1 cellular context compared by ENCODE assay signal in the genomic region with DNA sequence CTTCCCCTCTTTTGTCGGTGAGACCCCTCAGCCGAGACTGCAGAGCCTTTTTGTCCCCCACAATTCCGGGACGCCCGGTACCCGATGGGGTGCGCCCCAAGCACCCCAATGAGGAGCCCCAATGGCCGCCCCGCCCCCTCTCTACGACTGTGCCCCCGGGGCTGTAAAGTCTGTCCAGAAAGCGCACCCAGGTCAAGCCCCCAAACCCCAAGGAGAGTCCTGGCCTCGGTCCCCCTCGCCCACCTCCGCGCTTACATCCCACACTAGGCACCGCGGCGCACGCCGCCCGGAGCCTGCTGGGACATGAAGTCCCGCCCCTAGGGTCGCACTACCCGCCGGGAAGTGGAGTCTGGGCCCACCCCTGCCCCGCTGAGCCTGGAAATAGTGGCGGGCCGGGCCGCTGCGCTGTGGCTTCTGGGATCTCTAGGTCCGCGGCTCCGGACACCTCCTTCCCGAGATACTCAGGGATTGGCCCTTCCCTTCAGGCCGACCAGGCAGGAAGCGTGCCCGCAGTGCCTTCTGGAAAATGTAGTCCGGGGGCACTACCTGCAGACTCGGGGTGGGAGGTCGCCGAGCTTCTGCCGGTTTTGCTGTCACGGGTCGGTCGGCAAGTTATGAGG.
A peak's percentile ranks its signal among the peaks of the same experiment; 100 is the strongest.
TF ChIP-seq lines count a peak whose summit lies in the region.

A gene (minus strand): TSS at position 281 of the 620 bp plus-strand sequence. CDS start 442 bp downstream, outside the sequence.

TF ChIP-seq in HepG2, 621 proteins besides CTCF, POLR2A, EP300 and RAD21 (continued from another document and continues in another):
- TF ChIP-seq ZNF614 (CRISPR knock-in tag; IDR thresholded peaks at IDR 0.05; ENCODE audit: borderline replicate concordance) = no peak
- TF ChIP-seq CC2D1A (CRISPR knock-in tag; IDR thresholded peaks at IDR 0.05) = no peak
- peak; percentile 71 for TF ChIP-seq GABPA (IDR thresholded peaks at IDR 0.05; ENCODE audit: low read depth, low read length)
- peak; percentile 92 for TF ChIP-seq GABPA (CRISPR knock-in tag; IDR thresholded peaks at IDR 0.05; ENCODE audit: low read depth)
- peak; percentile 74 for TF ChIP-seq ZNF563 (CRISPR knock-in tag; IDR thresholded peaks at IDR 0.05)
- TF ChIP-seq NAIF1 (CRISPR knock-in tag; IDR thresholded peaks at IDR 0.05; ENCODE audit: borderline replicate concordance) = peak; percentile 64; the same call in 1 of the 2 replicates
- TF ChIP-seq, protein P1, sequence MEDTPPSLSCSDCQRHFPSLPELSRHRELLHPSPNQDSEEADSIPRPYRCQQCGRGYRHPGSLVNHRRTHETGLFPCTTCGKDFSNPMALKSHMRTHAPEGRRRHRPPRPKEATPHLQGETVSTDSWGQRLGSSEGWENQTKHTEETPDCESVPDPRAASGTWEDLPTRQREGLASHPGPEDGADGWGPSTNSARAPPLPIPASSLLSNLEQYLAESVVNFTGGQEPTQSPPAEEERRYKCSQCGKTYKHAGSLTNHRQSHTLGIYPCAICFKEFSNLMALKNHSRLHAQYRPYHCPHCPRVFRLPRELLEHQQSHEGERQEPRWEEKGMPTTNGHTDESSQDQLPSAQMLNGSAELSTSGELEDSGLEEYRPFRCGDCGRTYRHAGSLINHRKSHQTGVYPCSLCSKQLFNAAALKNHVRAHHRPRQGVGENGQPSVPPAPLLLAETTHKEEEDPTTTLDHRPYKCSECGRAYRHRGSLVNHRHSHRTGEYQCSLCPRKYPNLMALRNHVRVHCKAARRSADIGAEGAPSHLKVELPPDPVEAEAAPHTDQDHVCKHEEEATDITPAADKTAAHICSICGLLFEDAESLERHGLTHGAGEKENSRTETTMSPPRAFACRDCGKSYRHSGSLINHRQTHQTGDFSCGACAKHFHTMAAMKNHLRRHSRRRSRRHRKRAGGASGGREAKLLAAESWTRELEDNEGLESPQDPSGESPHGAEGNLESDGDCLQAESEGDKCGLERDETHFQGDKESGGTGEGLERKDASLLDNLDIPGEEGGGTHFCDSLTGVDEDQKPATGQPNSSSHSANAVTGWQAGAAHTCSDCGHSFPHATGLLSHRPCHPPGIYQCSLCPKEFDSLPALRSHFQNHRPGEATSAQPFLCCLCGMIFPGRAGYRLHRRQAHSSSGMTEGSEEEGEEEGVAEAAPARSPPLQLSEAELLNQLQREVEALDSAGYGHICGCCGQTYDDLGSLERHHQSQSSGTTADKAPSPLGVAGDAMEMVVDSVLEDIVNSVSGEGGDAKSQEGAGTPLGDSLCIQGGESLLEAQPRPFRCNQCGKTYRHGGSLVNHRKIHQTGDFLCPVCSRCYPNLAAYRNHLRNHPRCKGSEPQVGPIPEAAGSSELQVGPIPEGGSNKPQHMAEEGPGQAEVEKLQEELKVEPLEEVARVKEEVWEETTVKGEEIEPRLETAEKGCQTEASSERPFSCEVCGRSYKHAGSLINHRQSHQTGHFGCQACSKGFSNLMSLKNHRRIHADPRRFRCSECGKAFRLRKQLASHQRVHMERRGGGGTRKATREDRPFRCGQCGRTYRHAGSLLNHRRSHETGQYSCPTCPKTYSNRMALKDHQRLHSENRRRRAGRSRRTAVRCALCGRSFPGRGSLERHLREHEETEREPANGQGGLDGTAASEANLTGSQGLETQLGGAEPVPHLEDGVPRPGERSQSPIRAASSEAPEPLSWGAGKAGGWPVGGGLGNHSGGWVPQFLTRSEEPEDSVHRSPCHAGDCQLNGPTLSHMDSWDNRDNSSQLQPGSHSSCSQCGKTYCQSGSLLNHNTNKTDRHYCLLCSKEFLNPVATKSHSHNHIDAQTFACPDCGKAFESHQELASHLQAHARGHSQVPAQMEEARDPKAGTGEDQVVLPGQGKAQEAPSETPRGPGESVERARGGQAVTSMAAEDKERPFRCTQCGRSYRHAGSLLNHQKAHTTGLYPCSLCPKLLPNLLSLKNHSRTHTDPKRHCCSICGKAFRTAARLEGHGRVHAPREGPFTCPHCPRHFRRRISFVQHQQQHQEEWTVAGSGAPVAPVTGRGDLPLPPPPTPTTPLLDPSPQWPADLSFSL (CRISPR knock-in tag; IDR thresholded peaks at IDR 0.05) = no peak; the same call in 1 of the 2 replicates
- no peak for TF ChIP-seq ZNF337 (CRISPR knock-in tag; IDR thresholded peaks at IDR 0.05; ENCODE audit: borderline replicate concordance, low read depth)
- TF ChIP-seq, protein P2, sequence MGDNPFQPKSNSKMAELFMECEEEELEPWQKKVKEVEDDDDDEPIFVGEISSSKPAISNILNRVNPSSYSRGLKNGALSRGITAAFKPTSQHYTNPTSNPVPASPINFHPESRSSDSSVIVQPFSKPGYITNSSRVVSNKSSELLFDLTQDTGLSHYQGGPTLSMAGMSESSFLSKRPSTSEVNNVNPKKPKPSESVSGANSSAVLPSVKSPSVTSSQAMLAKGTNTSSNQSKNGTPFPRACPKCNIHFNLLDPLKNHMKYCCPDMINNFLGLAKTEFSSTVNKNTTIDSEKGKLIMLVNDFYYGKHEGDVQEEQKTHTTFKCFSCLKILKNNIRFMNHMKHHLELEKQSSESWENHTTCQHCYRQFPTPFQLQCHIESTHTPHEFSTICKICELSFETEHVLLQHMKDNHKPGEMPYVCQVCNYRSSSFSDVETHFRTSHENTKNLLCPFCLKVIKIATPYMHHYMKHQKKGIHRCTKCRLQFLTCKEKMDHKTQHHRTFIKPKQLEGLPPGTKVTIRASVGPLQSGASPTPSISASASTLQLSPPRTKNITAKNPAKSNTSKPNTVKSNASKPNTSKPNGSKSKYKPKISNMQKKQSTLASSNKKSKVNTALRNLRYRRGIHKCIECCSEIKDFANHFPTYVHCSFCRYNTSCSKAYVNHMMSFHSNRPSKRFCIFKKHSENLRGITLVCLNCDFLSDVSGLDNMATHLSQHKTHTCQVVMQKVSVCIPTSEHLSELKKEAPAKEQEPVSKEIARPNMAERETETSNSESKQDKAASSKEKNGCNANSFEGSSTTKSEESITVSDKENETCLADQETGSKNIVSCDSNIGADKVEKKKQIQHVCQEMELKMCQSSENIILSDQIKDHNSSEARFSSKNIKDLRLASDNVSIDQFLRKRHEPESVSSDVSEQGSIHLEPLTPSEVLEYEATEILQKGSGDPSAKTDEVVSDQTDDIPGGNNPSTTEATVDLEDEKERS (CRISPR knock-in tag; IDR thresholded peaks at IDR 0.05) = peak; percentile 60; the same call in 1 of the 2 replicates
- TF ChIP-seq, protein P3, sequence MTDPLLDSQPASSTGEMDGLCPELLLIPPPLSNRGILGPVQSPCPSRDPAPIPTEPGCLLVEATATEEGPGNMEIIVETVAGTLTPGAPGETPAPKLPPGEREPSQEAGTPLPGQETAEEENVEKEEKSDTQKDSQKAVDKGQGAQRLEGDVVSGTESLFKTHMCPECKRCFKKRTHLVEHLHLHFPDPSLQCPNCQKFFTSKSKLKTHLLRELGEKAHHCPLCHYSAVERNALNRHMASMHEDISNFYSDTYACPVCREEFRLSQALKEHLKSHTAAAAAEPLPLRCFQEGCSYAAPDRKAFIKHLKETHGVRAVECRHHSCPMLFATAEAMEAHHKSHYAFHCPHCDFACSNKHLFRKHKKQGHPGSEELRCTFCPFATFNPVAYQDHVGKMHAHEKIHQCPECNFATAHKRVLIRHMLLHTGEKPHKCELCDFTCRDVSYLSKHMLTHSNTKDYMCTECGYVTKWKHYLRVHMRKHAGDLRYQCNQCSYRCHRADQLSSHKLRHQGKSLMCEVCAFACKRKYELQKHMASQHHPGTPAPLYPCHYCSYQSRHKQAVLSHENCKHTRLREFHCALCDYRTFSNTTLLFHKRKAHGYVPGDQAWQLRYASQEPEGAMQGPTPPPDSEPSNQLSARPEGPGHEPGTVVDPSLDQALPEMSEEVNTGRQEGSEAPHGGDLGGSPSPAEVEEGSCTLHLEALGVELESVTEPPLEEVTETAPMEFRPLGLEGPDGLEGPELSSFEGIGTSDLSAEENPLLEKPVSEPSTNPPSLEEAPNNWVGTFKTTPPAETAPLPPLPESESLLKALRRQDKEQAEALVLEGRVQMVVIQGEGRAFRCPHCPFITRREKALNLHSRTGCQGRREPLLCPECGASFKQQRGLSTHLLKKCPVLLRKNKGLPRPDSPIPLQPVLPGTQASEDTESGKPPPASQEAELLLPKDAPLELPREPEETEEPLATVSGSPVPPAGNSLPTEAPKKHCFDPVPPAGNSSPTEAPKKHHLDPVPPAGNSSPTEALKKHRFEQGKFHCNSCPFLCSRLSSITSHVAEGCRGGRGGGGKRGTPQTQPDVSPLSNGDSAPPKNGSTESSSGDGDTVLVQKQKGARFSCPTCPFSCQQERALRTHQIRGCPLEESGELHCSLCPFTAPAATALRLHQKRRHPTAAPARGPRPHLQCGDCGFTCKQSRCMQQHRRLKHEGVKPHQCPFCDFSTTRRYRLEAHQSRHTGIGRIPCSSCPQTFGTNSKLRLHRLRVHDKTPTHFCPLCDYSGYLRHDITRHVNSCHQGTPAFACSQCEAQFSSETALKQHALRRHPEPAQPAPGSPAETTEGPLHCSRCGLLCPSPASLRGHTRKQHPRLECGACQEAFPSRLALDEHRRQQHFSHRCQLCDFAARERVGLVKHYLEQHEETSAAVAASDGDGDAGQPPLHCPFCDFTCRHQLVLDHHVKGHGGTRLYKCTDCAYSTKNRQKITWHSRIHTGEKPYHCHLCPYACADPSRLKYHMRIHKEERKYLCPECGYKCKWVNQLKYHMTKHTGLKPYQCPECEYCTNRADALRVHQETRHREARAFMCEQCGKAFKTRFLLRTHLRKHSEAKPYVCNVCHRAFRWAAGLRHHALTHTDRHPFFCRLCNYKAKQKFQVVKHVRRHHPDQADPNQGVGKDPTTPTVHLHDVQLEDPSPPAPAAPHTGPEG (CRISPR knock-in tag; IDR thresholded peaks at IDR 0.05) = 0 out of 2 replicates have a peak, but pooled peaks have one; percentile 66
- TF ChIP-seq, protein P4, sequence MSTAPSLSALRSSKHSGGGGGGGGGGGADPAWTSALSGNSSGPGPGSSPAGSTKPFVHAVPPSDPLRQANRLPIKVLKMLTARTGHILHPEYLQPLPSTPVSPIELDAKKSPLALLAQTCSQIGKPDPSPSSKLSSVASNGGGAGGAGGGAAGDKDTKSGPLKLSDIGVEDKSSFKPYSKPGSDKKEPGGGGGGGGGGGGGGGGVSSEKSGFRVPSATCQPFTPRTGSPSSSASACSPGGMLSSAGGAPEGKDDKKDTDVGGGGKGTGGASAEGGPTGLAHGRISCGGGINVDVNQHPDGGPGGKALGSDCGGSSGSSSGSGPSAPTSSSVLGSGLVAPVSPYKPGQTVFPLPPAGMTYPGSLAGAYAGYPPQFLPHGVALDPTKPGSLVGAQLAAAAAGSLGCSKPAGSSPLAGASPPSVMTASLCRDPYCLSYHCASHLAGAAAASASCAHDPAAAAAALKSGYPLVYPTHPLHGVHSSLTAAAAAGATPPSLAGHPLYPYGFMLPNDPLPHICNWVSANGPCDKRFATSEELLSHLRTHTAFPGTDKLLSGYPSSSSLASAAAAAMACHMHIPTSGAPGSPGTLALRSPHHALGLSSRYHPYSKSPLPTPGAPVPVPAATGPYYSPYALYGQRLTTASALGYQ (CRISPR knock-in tag; IDR thresholded peaks at IDR 0.05) = peak; percentile 57; the same call in 1 of the 2 replicates
- TF ChIP-seq FOXK1 (CRISPR knock-in tag; IDR thresholded peaks at IDR 0.05; ENCODE audit: borderline replicate concordance, low read depth) = peak; percentile 42; the same call in 1 of the 2 replicates
- TF ChIP-seq TSC22D2 (CRISPR knock-in tag; IDR thresholded peaks at IDR 0.05; ENCODE audit: borderline replicate concordance) = 0 out of 2 replicates have a peak, but pooled peaks have one; percentile 23
- peak; percentile 65; the same call in 1 of the 2 replicates for TF ChIP-seq KLF12 (CRISPR knock-in tag; IDR thresholded peaks at IDR 0.05; ENCODE audit: borderline replicate concordance)
- no peak for TF ChIP-seq ZBTB8A (CRISPR knock-in tag; IDR thresholded peaks at IDR 0.05; ENCODE audit: borderline replicate concordance, low read depth)
- 0 out of 2 replicates have a peak, but pooled peaks have one; percentile 24 for TF ChIP-seq ZNF230 (CRISPR knock-in tag; IDR thresholded peaks at IDR 0.05)
- no peak for TF ChIP-seq ZFAT (CRISPR knock-in tag; conservative IDR thresholded peaks at IDR 0.05)
- TF ChIP-seq MEF2D (CRISPR knock-in tag; IDR thresholded peaks at IDR 0.05) = no peak; the same call in 1 of the 2 replicates
- peak; percentile 79 for TF ChIP-seq RFXAP (CRISPR knock-in tag; IDR thresholded peaks at IDR 0.05; ENCODE audit: borderline replicate concordance)
- TF ChIP-seq MYC (CRISPR knock-in tag; IDR thresholded peaks at IDR 0.05; ENCODE audit: borderline replicate concordance) = peak; percentile 67
- TF ChIP-seq ZNF557 (CRISPR knock-in tag; IDR thresholded peaks at IDR 0.05) = no peak
- TF ChIP-seq ZNF570 (CRISPR knock-in tag; IDR thresholded peaks at IDR 0.05; ENCODE audit: borderline replicate concordance) = no peak
- TF ChIP-seq NCOA2 (CRISPR knock-in tag; IDR thresholded peaks at IDR 0.05) = no peak
- TF ChIP-seq, protein P5, sequence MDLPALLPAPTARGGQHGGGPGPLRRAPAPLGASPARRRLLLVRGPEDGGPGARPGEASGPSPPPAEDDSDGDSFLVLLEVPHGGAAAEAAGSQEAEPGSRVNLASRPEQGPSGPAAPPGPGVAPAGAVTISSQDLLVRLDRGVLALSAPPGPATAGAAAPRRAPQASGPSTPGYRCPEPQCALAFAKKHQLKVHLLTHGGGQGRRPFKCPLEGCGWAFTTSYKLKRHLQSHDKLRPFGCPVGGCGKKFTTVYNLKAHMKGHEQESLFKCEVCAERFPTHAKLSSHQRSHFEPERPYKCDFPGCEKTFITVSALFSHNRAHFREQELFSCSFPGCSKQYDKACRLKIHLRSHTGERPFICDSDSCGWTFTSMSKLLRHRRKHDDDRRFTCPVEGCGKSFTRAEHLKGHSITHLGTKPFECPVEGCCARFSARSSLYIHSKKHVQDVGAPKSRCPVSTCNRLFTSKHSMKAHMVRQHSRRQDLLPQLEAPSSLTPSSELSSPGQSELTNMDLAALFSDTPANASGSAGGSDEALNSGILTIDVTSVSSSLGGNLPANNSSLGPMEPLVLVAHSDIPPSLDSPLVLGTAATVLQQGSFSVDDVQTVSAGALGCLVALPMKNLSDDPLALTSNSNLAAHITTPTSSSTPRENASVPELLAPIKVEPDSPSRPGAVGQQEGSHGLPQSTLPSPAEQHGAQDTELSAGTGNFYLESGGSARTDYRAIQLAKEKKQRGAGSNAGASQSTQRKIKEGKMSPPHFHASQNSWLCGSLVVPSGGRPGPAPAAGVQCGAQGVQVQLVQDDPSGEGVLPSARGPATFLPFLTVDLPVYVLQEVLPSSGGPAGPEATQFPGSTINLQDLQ (CRISPR knock-in tag; IDR thresholded peaks at IDR 0.05) = no peak
- TF ChIP-seq ZNF766 (CRISPR knock-in tag; IDR thresholded peaks at IDR 0.05; ENCODE audit: borderline replicate concordance) = no peak
- TF ChIP-seq, protein P6, sequence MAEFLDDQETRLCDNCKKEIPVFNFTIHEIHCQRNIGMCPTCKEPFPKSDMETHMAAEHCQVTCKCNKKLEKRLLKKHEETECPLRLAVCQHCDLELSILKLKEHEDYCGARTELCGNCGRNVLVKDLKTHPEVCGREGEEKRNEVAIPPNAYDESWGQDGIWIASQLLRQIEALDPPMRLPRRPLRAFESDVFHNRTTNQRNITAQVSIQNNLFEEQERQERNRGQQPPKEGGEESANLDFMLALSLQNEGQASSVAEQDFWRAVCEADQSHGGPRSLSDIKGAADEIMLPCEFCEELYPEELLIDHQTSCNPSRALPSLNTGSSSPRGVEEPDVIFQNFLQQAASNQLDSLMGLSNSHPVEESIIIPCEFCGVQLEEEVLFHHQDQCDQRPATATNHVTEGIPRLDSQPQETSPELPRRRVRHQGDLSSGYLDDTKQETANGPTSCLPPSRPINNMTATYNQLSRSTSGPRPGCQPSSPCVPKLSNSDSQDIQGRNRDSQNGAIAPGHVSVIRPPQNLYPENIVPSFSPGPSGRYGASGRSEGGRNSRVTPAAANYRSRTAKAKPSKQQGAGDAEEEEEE (CRISPR knock-in tag; IDR thresholded peaks at IDR 0.05; ENCODE audit: borderline replicate concordance) = no peak
- TF ChIP-seq ATRX (CRISPR knock-in tag; IDR thresholded peaks at IDR 0.05; ENCODE audit: borderline replicate concordance) = no peak
- TF ChIP-seq ZNF317 (CRISPR knock-in tag; IDR thresholded peaks at IDR 0.05) = no peak
- 0 out of 2 replicates have a peak, but pooled peaks have one; percentile 57 for TF ChIP-seq ZFP62 (CRISPR knock-in tag; IDR thresholded peaks at IDR 0.05)
